ENCODE assay signal across 8 cellular contexts in genomic region chr1:154420172-154420571, GRCh38. TPM values are rescaled to one million over a fixed set of nuclear protein-coding genes. Genes with fewer than 3 reads are reported as not detected.
DNase-seq lines count a peak whose midpoint lies in the region; ATAC-seq and TF ChIP-seq lines count a peak whose summit lies in the region.

No MANE protein-coding gene starts in this region.

- no peak for TF ChIP-seq CTCF in psoas muscle (IDR thresholded peaks at IDR 0.05)

- WGBS in psoas muscle, 3 donors, result 7 to 20% (median 16%) methylated on average over 5 of the region's 5 CpGs

- no peaks in the 10 kb centered on the region for H3K27me3 ChIP-seq in psoas muscle (ENCODE audit: insufficient read depth in 3 of 3, low read length in 2 of 3)

- H3K4me3 ChIP-seq in psoas muscle, result peak overlapping the region; percentile 48

- peaks cover 0 to 13% of the 10 kb centered on the region in 2 donors for H3K36me3 ChIP-seq in psoas muscle (ENCODE audit: insufficient read depth in 1 of 2, low read depth in 1 of 2)

- H3K9me3 ChIP-seq in psoas muscle, result no peaks in the 10 kb centered on the region

- ATAC-seq in psoas muscle, result peak; percentile 79 to 83 (median 81)
- no peak for ATAC-seq in GM18907 (IDR thresholded peaks at IDR 0.05; ENCODE audit: unreplicated experiment)
- ATAC-seq in HG03439 (IDR thresholded peaks at IDR 0.05; ENCODE audit: unreplicated experiment), result no peak

- intact Hi-C loops in psoas muscle (cut with DNase I), result no loop called here

- peaks cover 93% of the 10 kb centered on the region for H3K4me1 ChIP-seq in psoas muscle

- peak overlapping the region; percentile 98 for H3K27ac ChIP-seq in psoas muscle

- peak; percentile 69 for DNase-seq in GM04504 (ENCODE audit: low read depth)
- DNase-seq in NCI-H460 (ENCODE audit: extremely low read depth, low read depth), result peak; percentile 75
- peak; percentile 63 for DNase-seq in activated naive CD4-positive, alpha-beta T cell treated with Interleukin-2 at 50 U/mL for 16 hours
- peak; percentile 60 for DNase-seq in germinal center (ENCODE audit: low spot score)
- DNase-seq in psoas muscle, result peak; percentile 90 to 96
- DNase-seq in SK-N-DZ (ENCODE audit: low spot score), result no peak

RNA-seq across cellular contexts. Expression of gene IL6R, which starts 15.0 kb away (rescaled TPM):
- total RNA-seq in NCI-H460 (2014; rRNA removed; shearing (Covaris generic)), result 4.9 and 7.6 TPM in 2 replicates
- polyA plus RNA-seq in NCI-H460 (2014; cell fraction: nucleus; rRNA removed), result 10.5 and 14.7 TPM in 2 replicates
- total RNA-seq in psoas muscle, result 100 to 1,000 TPM in 1 of 4 donors, 10 to 100 TPM in 3; 32.6 to 182 (median 80.9) TPM
- polyA plus RNA-seq in psoas muscle, result 10 to 100 TPM; 41.7 to 97.7 (median 80.8) TPM
- polyA plus RNA-seq in SK-N-DZ (2014; cell fraction: cytosol; rRNA removed), result not detected in 2 replicates
- polyA plus RNA-seq in SK-N-DZ (2014; cell fraction: nucleus; rRNA removed), result not detected in 2 replicates

Comparison
In these comparisons a context has a peak if more than half of its experiments do, and no peak if none do; other contexts are left out.
1. ATAC-seq: peak in psoas muscle (4 of 4); none in GM18907 (single experiment) and HG03439 (single experiment).